In the genomic region with DNA sequence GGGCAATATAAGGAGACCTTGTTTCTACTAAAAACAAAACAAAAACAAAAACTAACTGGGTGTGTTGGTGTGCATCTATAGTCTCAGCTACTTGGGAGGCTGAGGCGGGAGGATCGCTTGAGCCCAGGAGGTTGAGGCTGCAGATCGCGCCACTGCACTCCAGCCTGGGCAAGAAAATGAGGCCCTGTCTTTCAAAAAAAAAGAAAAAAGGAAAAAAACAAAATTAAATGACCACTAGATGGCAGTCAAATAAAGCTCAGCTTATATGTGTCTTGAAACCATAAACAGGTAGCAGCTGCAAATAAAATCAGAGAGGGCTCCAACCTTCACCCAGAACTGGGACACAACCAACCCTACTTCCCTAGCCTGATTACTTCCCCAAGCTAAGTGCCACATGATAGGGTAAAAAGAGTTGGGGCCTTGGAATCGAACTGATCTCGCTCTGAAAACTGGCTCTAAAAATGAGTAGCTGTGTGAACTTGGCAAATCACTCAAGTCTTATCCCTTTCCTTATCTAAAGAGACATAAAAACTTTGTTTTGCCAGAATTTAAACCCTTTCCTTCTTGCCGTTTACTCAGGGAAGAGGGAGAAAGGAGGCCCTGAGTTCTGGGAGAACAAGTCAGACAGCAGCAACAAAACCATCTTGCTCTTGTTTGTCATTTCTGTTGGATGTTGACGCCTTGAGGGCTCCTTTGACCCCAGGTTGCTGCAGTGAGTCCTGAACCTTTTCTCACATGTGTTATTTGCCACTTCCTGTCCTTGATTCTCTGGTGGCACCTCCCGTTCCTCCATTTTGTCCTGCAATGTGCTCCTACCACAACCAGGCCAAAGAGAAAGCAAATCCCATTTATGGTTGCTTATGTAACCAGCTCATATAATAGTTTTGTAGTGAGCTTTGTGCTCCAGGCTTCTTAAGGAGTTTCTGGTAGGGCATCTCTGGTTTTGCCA, we compare ENCODE assay signal across 8 cellular contexts.
A peak's percentile ranks its signal among the peaks of the same experiment; 100 is the strongest.
DNase-seq lines count a peak whose midpoint lies in the region; ATAC-seq, FAIRE-seq and TF ChIP-seq lines count a peak whose summit lies in the region.

No MANE protein-coding gene starts in this region.

- WGBS in GM12878 (ENCODE audit: insufficient coverage, insufficient replicate concordance, low lambda C conversion rate, missing lambda C conversion rate), result 32% methylated on average over 9 of the region's 9 CpGs

- peak; percentile 54 for TF ChIP-seq CTCF in BE2C (IDR thresholded peaks at IDR 0.05; ENCODE audit: low read depth, low read length)
- TF ChIP-seq CTCF in GM12878 (IDR thresholded peaks at IDR 0.05 in 2 of 3, conservative IDR thresholded peaks at IDR 0.05 in 1 of 3; ENCODE audit: control insufficient read depth in 2 of 3, extremely low read depth in 1 of 3, insufficient read depth in 1 of 3, low read depth in 3 of 3, low read length in 3 of 3), result peak; percentile 31 to 57 (median 41); a peak in 4 of 6 replicates

- POLR2A ChIA-PET in GM12878 (lab: Charles Lee), result interaction anchor here (0.9 to 2.3 kb wide), 4 partner anchors 103 to 216 kb away, joined by 3 to 9 read pairs (median 4); no protein-coding TSS in a partner anchor

- SMC1A ChIA-PET in GM12878 (lab: Charles Lee; ENCODE audit: uncharacterized antibody, unreplicated experiment), result interaction anchor here (0.5 to 9.2 kb wide), 35 partner anchors 10 to 1779 kb away, joined by 3 to 184 read pairs (median 4); partner anchors contain the start of gene ADGRF4

- no peaks in the 10 kb centered on the region for H4K20me1 ChIP-seq in GM12878 (ENCODE audit: control insufficient read depth, insufficient read depth)

- no TSS peak for BruUV-seq in GM12878 (replicated peaks; lab: Mats Ljungman, UMichigan)

- no peak overlapping the region for H3K9ac ChIP-seq in GM12878 (ENCODE audit: control insufficient read depth, insufficient read depth, low read length)

- TF ChIP-seq RAD21 in GM12878 (IDR thresholded peaks at IDR 0.05; ENCODE audit: insufficient read depth, low read depth, low read length), result peak; percentile 87

- H3K4me3 ChIP-seq in BE2C (ENCODE audit: low read depth, low read length) (no peak overlapping the region), GM12878 (no peak overlapping the region)

- no peaks in the 10 kb centered on the region for H3K9me3 ChIP-seq in BE2C
- H3K9me3 ChIP-seq in GM12878 (replicated peaks; ENCODE audit: control insufficient read depth, insufficient read depth, low read length), result no peaks in the 10 kb centered on the region

- H3K36me3 ChIP-seq in BE2C (no peaks in the 10 kb centered on the region), GM12878 (ENCODE audit: control insufficient read depth in 2 of 2, insufficient read depth in 2 of 2, low read length in 1 of 2) (no peaks in the 10 kb centered on the region)

- peak; percentile 75 for FAIRE-seq in GM18507 (lab: Jason Lieb, UNC)
- no peak for FAIRE-seq in GM12878 (lab: Jason Lieb, UNC)

- H2AFZ ChIP-seq in GM12878 (ENCODE audit: control insufficient read depth, low read depth, low read length), result no peak overlapping the region

- H3K4me1 ChIP-seq in BE2C (no peaks in the 10 kb centered on the region), GM12878 (ENCODE audit: control insufficient read depth, insufficient read depth, low read length) (no peaks in the 10 kb centered on the region)

- no peak for TF ChIP-seq EP300 in GM12878 (IDR thresholded peaks at IDR 0.05; ENCODE audit: borderline replicate concordance in 1 of 2, control insufficient read depth in 1 of 2, low read depth in 2 of 2, low read length in 2 of 2)

- no peaks in the 10 kb centered on the region for H3K27me3 ChIP-seq in BE2C
- no peaks in the 10 kb centered on the region for H3K27me3 ChIP-seq in GM12878 (replicated peaks in 1 of 2; ENCODE audit: control insufficient read depth in 2 of 2, insufficient read depth in 2 of 2, low read length in 1 of 2)

- no peaks in the 10 kb centered on the region for H3K79me2 ChIP-seq in GM12878 (ENCODE audit: control insufficient read depth, insufficient read depth, low read length)

- TF ChIP-seq POLR2A in GM12878 (IDR thresholded peaks at IDR 0.05; ENCODE audit: low read depth, low read length), result no peak

- no peak for DNase-seq in BE2C
- DNase-seq in GM18507 (ENCODE audit: extremely low spot score, insufficient read length, low read depth), result no peak
- DNase-seq in NCI-H748 treated with DMSO at 0.1 percent for 48 hours (lab: John Stamatoyannopoulos, UW), result peak; percentile 75
- peak; percentile 32 for DNase-seq in GM12878 (ENCODE audit: low read depth, low spot score)
- peak; percentile 54 for DNase-seq in iPS-NIHi7 (ENCODE audit: extremely low spot score)
- peak; percentile 88 for DNase-seq in superior temporal gyrus (ENCODE audit: extremely low spot score)

- CTCF ChIA-PET in GM12878 (lab: Yijun Ruan, JAX), result interaction anchor here (0.6 to 8.0 kb wide), 59 partner anchors 8 to 1778 kb away, joined by 3 to 154 read pairs (median 4); partner anchors contain the start of genes CD2AP and OPN5

- no peak overlapping the region for H3K27ac ChIP-seq in GM12878 (ENCODE audit: control insufficient read depth, insufficient read depth)

- H3K4me2 ChIP-seq in GM12878 (ENCODE audit: control insufficient read depth, insufficient read depth), result no peak overlapping the region

- RAD21 ChIA-PET in GM12878 (lab: Charles Lee; ENCODE audit: unreplicated experiment), result interaction anchor here (0.7 to 6.5 kb wide), 22 partner anchors 9 to 220 kb away, joined by 3 to 114 read pairs (median 4); partner anchors contain the start of gene CD2AP

- intact Hi-C loops in GM12878 (cut with micrococcal nuclease; ENCODE audit: unreplicated experiment), result loop anchor here (1.0 kb wide), 3 partner anchors 103 to 217 kb away; no protein-coding TSS in a partner anchor

- ATAC-seq in HG03342 (IDR thresholded peaks at IDR 0.05; ENCODE audit: unreplicated experiment) (peak; percentile 69), GM12878 (peak; percentile 79), HG03095 (IDR thresholded peaks at IDR 0.05; ENCODE audit: unreplicated experiment) (no peak)

- in situ Hi-C loops in GM12878 (cut with MboI), result loop anchor here (5.0 to 10.0 kb wide), 3 partner anchors 106 to 217 kb away; partner anchors contain the start of gene OPN5

TF ChIP-seq in GM12878, 131 proteins besides CTCF, POLR2A, EP300 and RAD21:
- TF ChIP-seq, protein P1, sequence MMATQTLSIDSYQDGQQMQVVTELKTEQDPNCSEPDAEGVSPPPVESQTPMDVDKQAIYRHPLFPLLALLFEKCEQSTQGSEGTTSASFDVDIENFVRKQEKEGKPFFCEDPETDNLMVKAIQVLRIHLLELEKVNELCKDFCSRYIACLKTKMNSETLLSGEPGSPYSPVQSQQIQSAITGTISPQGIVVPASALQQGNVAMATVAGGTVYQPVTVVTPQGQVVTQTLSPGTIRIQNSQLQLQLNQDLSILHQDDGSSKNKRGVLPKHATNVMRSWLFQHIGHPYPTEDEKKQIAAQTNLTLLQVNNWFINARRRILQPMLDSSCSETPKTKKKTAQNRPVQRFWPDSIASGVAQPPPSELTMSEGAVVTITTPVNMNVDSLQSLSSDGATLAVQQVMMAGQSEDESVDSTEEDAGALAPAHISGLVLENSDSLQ (IDR thresholded peaks at IDR 0.05), result peak; percentile 61
- TF ChIP-seq BCL11A (IDR thresholded peaks at IDR 0.05; ENCODE audit: low read depth, low read length), result no peak
- TF ChIP-seq ATF7 (IDR thresholded peaks at IDR 0.05; ENCODE audit: low read depth), result no peak
- TF ChIP-seq SMC3 (IDR thresholded peaks at IDR 0.05; ENCODE audit: borderline replicate concordance, low read length), result peak; percentile 67; the same call in 1 of the 2 replicates
- TF ChIP-seq GABPA (IDR thresholded peaks at IDR 0.05; ENCODE audit: low read depth), result no peak
- 0 out of 2 replicates have a peak, but pooled peaks have one; percentile 26 for TF ChIP-seq NBN (IDR thresholded peaks at IDR 0.05)
- peak; percentile 26; the same call in 1 of the 2 replicates for TF ChIP-seq FOXM1 (IDR thresholded peaks at IDR 0.05; ENCODE audit: low read depth, low read length)
- no peak for TF ChIP-seq SMARCA5 (IDR thresholded peaks at IDR 0.05)
- TF ChIP-seq STAT3 (IDR thresholded peaks at IDR 0.05; ENCODE audit: low read depth, low read length), result no peak
- peak; percentile 91 for TF ChIP-seq ZNF384 (IDR thresholded peaks at IDR 0.05; ENCODE audit: borderline replicate concordance, low read depth, low read length)

Comparison
In these comparisons a context has a peak if more than half of its experiments do, and no peak if none do; other contexts are left out.
1. DNase-seq: peak in NCI-H748 treated with DMSO at 0.1 percent for 48 hours (single experiment), GM12878 (single experiment), iPS-NIHi7 (single experiment) and superior temporal gyrus (single experiment); none in BE2C (single experiment) and GM18507 (single experiment).